23 cellular contexts compared by ENCODE assay signal in genomic region chr18:9097349-9097748, GRCh38.
DNase-seq lines count a peak whose midpoint lies in the region; ATAC-seq lines count a peak whose summit lies in the region.
"Had no signal": no experiment of that assay in that cellular context is flagged by ENCODE, and none has a peak within 500 bp of the region (broad histone marks: within the 10 kb centered on the region; RNA-seq: fewer than 3 reads in every experiment).

No MANE protein-coding gene starts in this region.

- H3K27me3 ChIP-seq in HUES48 (ENCODE audit: control insufficient read depth, insufficient read depth, low read length) (no peaks in the 10 kb centered on the region), muscle layer of duodenum (ENCODE audit: low read depth, low read length) (no peaks in the 10 kb centered on the region)
- H3K27me3 ChIP-seq: BLaER1 treated with 17β-estradiol and CSF1 and Interleukin-3, amounts not matched to agents 10 nM and 100 nM; brain microvascular endothelial cell; upper lobe of right lung had no signal

- no peak for ATAC-seq in activated naive CD8-positive, alpha-beta T cell treated with anti-CD3 and anti-CD28 coated beads, Interleukin-2, amount 50 U/mL, for 24 hours
- ATAC-seq in GM18517 (IDR thresholded peaks at IDR 0.05; ENCODE audit: unreplicated experiment), result no peak
- ATAC-seq: HCT116, lower lobe of right lung, Panc1, upper lobe of right lung had no signal

- H3K9me3 ChIP-seq in HUES48 (ENCODE audit: control insufficient read depth, insufficient read depth, low read length) (no peaks in the 10 kb centered on the region), muscle layer of duodenum (ENCODE audit: control insufficient read depth in 1 of 2, low read length in 2 of 2) (no peaks in the 10 kb centered on the region)
- H3K9me3 ChIP-seq: BLaER1 treated with 17β-estradiol and CSF1 and Interleukin-3, amounts not matched to agents 10 nM and 100 nM; lower lobe of right lung; upper lobe of right lung had no signal

- H3K4me1 ChIP-seq in HUES48 (ENCODE audit: control insufficient read depth, insufficient read depth, low read length), result peaks cover 33% of the 10 kb centered on the region
- peaks cover 4 to 6% of the 10 kb centered on the region in 2 donors for H3K4me1 ChIP-seq in muscle layer of duodenum (ENCODE audit: control insufficient read depth in 1 of 2, insufficient read depth in 2 of 2, low read length in 2 of 2)

- H3K27ac Mint-ChIP-seq in T-helper 2 cell treated with Interferon-gamma antibody and Interleukin-4, amounts not matched to agents 5 μg/mL and 100 μg/mL, for 36 hours, result peak overlapping the region; percentile 76
- peak overlapping the region; percentile 64 for H3K27ac Mint-ChIP-seq in activated naive CD8-positive, alpha-beta T cell treated with anti-CD3 and anti-CD28 coated beads, Interleukin-2, amount 50 U/mL, for 24 hours
- H3K27ac Mint-ChIP-seq: progenitor cell of endocrine pancreas had no signal

- no peaks in the 10 kb centered on the region for H3K27me3 Mint-ChIP-seq in T-helper 2 cell treated with Interferon-gamma antibody and Interleukin-4, amounts not matched to agents 5 μg/mL and 100 μg/mL, for 36 hours (ENCODE audit: low read depth)
- no peaks in the 10 kb centered on the region for H3K27me3 Mint-ChIP-seq in activated naive CD8-positive, alpha-beta T cell treated with anti-CD3 and anti-CD28 coated beads, Interleukin-2, amount 50 U/mL, for 24 hours
- H3K27me3 Mint-ChIP-seq: naive B cell, progenitor cell of endocrine pancreas had no signal

- DNase-seq in T-helper 2 cell treated with Interferon-gamma antibody and Interleukin-4, amounts not matched to agents 5 μg/mL and 100 μg/mL, for 36 hours (ENCODE audit: low spot score), result no peak
- DNase-seq in T-helper 2 cell (no peak), CD1c-positive myeloid dendritic cell (ENCODE audit: extremely low spot score) (no peak), COR-L47 (lab: John Stamatoyannopoulos, UW) (no peak)
- no peak for DNase-seq in activated naive CD8-positive, alpha-beta T cell treated with anti-CD3 and anti-CD28 coated beads, Interleukin-2, amount 50 U/mL, for 24 hours
- DNase-seq: activated gamma-delta T cell treated with Interleukin-2 at 50 U/mL for 16 hours; brain microvascular endothelial cell; Karpas-422; lower lobe of right lung; naive B cell; NCI-H1092 treated with DMSO at 0.1 percent for 48 hours; NCI-H748 treated with DMSO at 0.1 percent for 48 hours; stimulated activated CD4-positive, alpha-beta T cell treated with anti-CD3 and anti-CD28 coated beads, Interleukin-12 subunit alpha, Interleukin-12 subunit beta, amount 100 ng/mL, for 4 hours; stimulated activated naive CD4-positive, alpha-beta T cell treated with Interleukin-2 at 50 U/mL for 16 hours; upper lobe of right lung had no signal

- H3K4me1 Mint-ChIP-seq in T-helper 2 cell treated with Interferon-gamma antibody and Interleukin-4, amounts not matched to agents 5 μg/mL and 100 μg/mL, for 36 hours (ENCODE audit: low read depth), result peaks cover 63% of the 10 kb centered on the region
- peaks cover 58% of the 10 kb centered on the region for H3K4me1 Mint-ChIP-seq in activated naive CD8-positive, alpha-beta T cell treated with anti-CD3 and anti-CD28 coated beads, Interleukin-2, amount 50 U/mL, for 24 hours

- H3K4me3 ChIP-seq in HUES48 (ENCODE audit: low read depth, low read length) (peak overlapping the region; percentile 18; the same call in 1 of the 2 replicates), muscle layer of duodenum (ENCODE audit: low read depth in 1 of 2, low read length in 2 of 2) (no peak overlapping the region)
- H3K4me3 ChIP-seq: BLaER1 treated with 17β-estradiol and CSF1 and Interleukin-3, amounts not matched to agents 10 nM and 100 nM; lower lobe of right lung; SK-N-MC; upper lobe of right lung had no signal

- peak overlapping the region; percentile 34 for H3K27ac ChIP-seq in HUES48 (ENCODE audit: low read depth, low read length)
- peak overlapping the region; percentile 40 for H3K27ac ChIP-seq in muscle layer of duodenum (ENCODE audit: low read length)
- H3K27ac ChIP-seq: BLaER1 treated with 17β-estradiol and CSF1 and Interleukin-3, amounts not matched to agents 10 nM and 100 nM; brain microvascular endothelial cell; lower lobe of right lung; SK-N-MC; upper lobe of right lung had no signal

- H3K36me3 ChIP-seq in HUES48 (ENCODE audit: control insufficient read depth, insufficient read depth, low read length) (no peaks in the 10 kb centered on the region), muscle layer of duodenum (ENCODE audit: control insufficient read depth in 1 of 2, insufficient read depth in 2 of 2, low read length in 2 of 2) (no peaks in the 10 kb centered on the region)
- H3K36me3 ChIP-seq: BLaER1 treated with 17β-estradiol and CSF1 and Interleukin-3, amounts not matched to agents 10 nM and 100 nM; brain microvascular endothelial cell; lower lobe of right lung; upper lobe of right lung had no signal

- H3K9me3 Mint-ChIP-seq in T-helper 2 cell treated with Interferon-gamma antibody and Interleukin-4, amounts not matched to agents 5 μg/mL and 100 μg/mL, for 36 hours, result no peaks in the 10 kb centered on the region
- no peaks in the 10 kb centered on the region for H3K9me3 Mint-ChIP-seq in activated naive CD8-positive, alpha-beta T cell treated with anti-CD3 and anti-CD28 coated beads, Interleukin-2, amount 50 U/mL, for 24 hours
- H3K9me3 Mint-ChIP-seq: naive B cell had no signal

- peak overlapping the region; percentile 46 for H3K4me3 Mint-ChIP-seq in T-helper 2 cell treated with Interferon-gamma antibody and Interleukin-4, amounts not matched to agents 5 μg/mL and 100 μg/mL, for 36 hours
- no peak overlapping the region for H3K4me3 Mint-ChIP-seq in activated naive CD8-positive, alpha-beta T cell treated with anti-CD3 and anti-CD28 coated beads, Interleukin-2, amount 50 U/mL, for 24 hours
- H3K4me3 Mint-ChIP-seq: naive B cell had no signal

- H3K36me3 Mint-ChIP-seq in T-helper 2 cell treated with Interferon-gamma antibody and Interleukin-4, amounts not matched to agents 5 μg/mL and 100 μg/mL, for 36 hours (ENCODE audit: low read depth), result peaks cover 5% of the 10 kb centered on the region
- no peaks in the 10 kb centered on the region for H3K36me3 Mint-ChIP-seq in activated naive CD8-positive, alpha-beta T cell treated with anti-CD3 and anti-CD28 coated beads, Interleukin-2, amount 50 U/mL, for 24 hours (ENCODE audit: low read depth)
- H3K36me3 Mint-ChIP-seq: naive B cell had no signal

- no peak overlapping the region; the same call in 1 of the 2 replicates for H3K9ac ChIP-seq in HUES48 (ENCODE audit: low read depth, low read length)
- H3K9ac ChIP-seq: BLaER1 treated with 17β-estradiol and CSF1 and Interleukin-3, amounts not matched to agents 10 nM and 100 nM had no signal
